21 cellular contexts compared by ENCODE assay signal in the genomic region with DNA sequence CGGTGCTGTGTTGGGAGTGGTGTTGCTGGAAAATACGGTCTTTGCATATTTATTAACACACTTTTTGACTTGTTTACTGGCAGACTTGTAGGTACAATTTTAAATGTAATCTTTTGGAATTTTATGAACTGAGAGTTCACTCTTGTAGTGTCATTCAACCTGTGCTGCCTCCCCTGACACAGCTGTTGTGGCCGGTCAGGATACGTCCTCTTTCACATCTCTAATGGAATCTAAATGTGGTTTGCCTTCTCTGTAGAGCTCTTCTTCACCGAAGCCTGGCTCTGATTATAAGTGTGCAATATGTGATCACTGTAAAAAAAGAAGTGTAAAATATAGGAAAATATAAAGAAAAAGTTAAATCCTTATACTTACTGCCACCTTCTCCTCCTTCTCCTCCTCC.
DNase-seq lines count a peak whose midpoint lies in the region; ATAC-seq and TF ChIP-seq lines count a peak whose summit lies in the region.
"Had no signal": no experiment of that assay in that cellular context is flagged by ENCODE, and none has a peak within 500 bp of the region (broad histone marks: within the 10 kb centered on the region; RNA-seq: fewer than 3 reads in every experiment).

No MANE protein-coding gene starts in this region.

- H3K4me1 Mint-ChIP-seq in activated naive CD4-positive, alpha-beta T cell treated with anti-CD3 and anti-CD28 coated beads, Interleukin-2, amount 50 U/mL, for 24 hours: peaks cover 94% of the 10 kb centered on the region
- H3K4me1 Mint-ChIP-seq in brain: peaks cover 99% of the 10 kb centered on the region

- H3K18ac ChIP-seq in mesenchymal stem cell (ENCODE audit: low read depth in 1 of 2, low read length in 2 of 2): no peak overlapping the region

- no peak overlapping the region for H3K14ac ChIP-seq in mesenchymal stem cell (ENCODE audit: low read length in 2 of 2)

- H3K36me3 ChIP-seq in mesenchymal stem cell (ENCODE audit: control insufficient read depth in 1 of 2, insufficient read depth in 2 of 2, low read depth in 1 of 2, low read length in 2 of 2): peaks cover 0 to 30% of the 10 kb centered on the region in 2 experiments
- H3K36me3 ChIP-seq in tibial artery: no peaks in the 10 kb centered on the region
- H3K36me3 ChIP-seq in colonic mucosa: no peaks in the 10 kb centered on the region

- H3K4me1 ChIP-seq in mesenchymal stem cell (ENCODE audit: control insufficient read depth, insufficient read depth, low read depth, low read length): no peaks in the 10 kb centered on the region
- H3K4me1 ChIP-seq in tibial artery: peaks cover 0 to 82% (median 21%) of the 10 kb centered on the region in 4 donors
- H3K4me1 ChIP-seq in colonic mucosa: no peaks in the 10 kb centered on the region

- H3K27me3 ChIP-seq in mesenchymal stem cell (ENCODE audit: control insufficient read depth in 1 of 2, insufficient read depth in 1 of 2, low read length in 2 of 2): no peaks in the 10 kb centered on the region
- H3K27me3 ChIP-seq in tibial artery: no peaks in the 10 kb centered on the region
- no peaks in the 10 kb centered on the region for H3K27me3 ChIP-seq in colonic mucosa

- no peaks in the 10 kb centered on the region for H3K9me3 Mint-ChIP-seq in activated naive CD4-positive, alpha-beta T cell treated with anti-CD3 and anti-CD28 coated beads, Interleukin-2, amount 50 U/mL, for 24 hours
- no peaks in the 10 kb centered on the region for H3K9me3 Mint-ChIP-seq in brain

- H4K91ac ChIP-seq in mesenchymal stem cell (ENCODE audit: low read length): no peak overlapping the region

- H3K27ac ChIP-seq in mesenchymal stem cell (ENCODE audit: low read length, poor library complexity, severe bottlenecking) (no peak overlapping the region), tibial artery (peak overlapping the region; percentile 57 to 73), colonic mucosa (no peak overlapping the region)
- H3K27ac ChIP-seq: HL-60, KMS-11, RWPE1 had no signal

- H3K79me1 ChIP-seq in mesenchymal stem cell (replicated peaks; ENCODE audit: low read length, poor library complexity, severe bottlenecking): peaks cover 21% of the 10 kb centered on the region

- H2BK5ac ChIP-seq in mesenchymal stem cell (ENCODE audit: low read depth, low read length, poor library complexity, severe bottlenecking): no peak overlapping the region

- DNase-seq in activated naive CD4-positive, alpha-beta T cell (lab: John Stamatoyannopoulos, UW): no peak
- DNase-seq in mesenchymal stem cell: no peak
- no peak for DNase-seq in tibial artery
- no peak for DNase-seq in colonic mucosa
- no peak for DNase-seq in retina
- DNase-seq: 8988T, Calu3, DMS53, NCI-H1417, NCI-H187, NCI-H2227 treated with DMSO at 0.1 percent for 48 hours, NCI-H510A treated with DMSO at 0.1 percent for 48 hours, NCI-H82, PC-3, SIG-M5 had no signal

- H3K27ac Mint-ChIP-seq in activated naive CD4-positive, alpha-beta T cell treated with anti-CD3 and anti-CD28 coated beads, Interleukin-2, amount 50 U/mL, for 24 hours: peak overlapping the region; percentile 55
- H3K27ac Mint-ChIP-seq in brain: peak overlapping the region in 4 of 5 experiments; percentile 69 to 94 (median 81)

- no peak overlapping the region for H2BK15ac ChIP-seq in mesenchymal stem cell (ENCODE audit: low read depth, poor library complexity, severe bottlenecking)

- 100% methylated on average over 1 of the region's 5 CpGs for WGBS in mesenchymal stem cell

- no peak for ATAC-seq in HG03159 (IDR thresholded peaks at IDR 0.05; ENCODE audit: unreplicated experiment)
- ATAC-seq: PC-3 had no signal

- H2BK12ac ChIP-seq in mesenchymal stem cell (ENCODE audit: low read length in 2 of 2): no peak overlapping the region

- H3K36me3 Mint-ChIP-seq in activated naive CD4-positive, alpha-beta T cell treated with anti-CD3 and anti-CD28 coated beads, Interleukin-2, amount 50 U/mL, for 24 hours: peaks cover 17% of the 10 kb centered on the region
- H3K36me3 Mint-ChIP-seq in brain: peaks cover 25% of the 10 kb centered on the region

- no peaks in the 10 kb centered on the region for H3K9me3 ChIP-seq in mesenchymal stem cell (ENCODE audit: control insufficient read depth, low read length)
- no peaks in the 10 kb centered on the region for H3K9me3 ChIP-seq in tibial artery
- no peaks in the 10 kb centered on the region for H3K9me3 ChIP-seq in colonic mucosa

- H3K23ac ChIP-seq in mesenchymal stem cell (ENCODE audit: low read length in 2 of 2): no peak overlapping the region

- TF ChIP-seq CTCF in brain (conservative IDR thresholded peaks at IDR 0.05): no peak
- no peak for TF ChIP-seq CTCF in tibial artery (IDR thresholded peaks at IDR 0.05)
- no peak for TF ChIP-seq CTCF in colonic mucosa (IDR thresholded peaks at IDR 0.05)

- H4K8ac ChIP-seq in mesenchymal stem cell (ENCODE audit: low read length): no peak overlapping the region

- H3K4me3 ChIP-seq in mesenchymal stem cell (ENCODE audit: insufficient read depth in 1 of 2, low read depth in 1 of 2, low read length in 2 of 2) (no peak overlapping the region), tibial artery (no peak overlapping the region), colonic mucosa (no peak overlapping the region)

- no peak overlapping the region for H3K4me2 ChIP-seq in mesenchymal stem cell (ENCODE audit: low read length, poor library complexity, severe bottlenecking)
- H3K4me2 ChIP-seq: KMS-11 had no signal

- H3K4ac ChIP-seq in mesenchymal stem cell (ENCODE audit: low read depth in 1 of 2, low read length in 2 of 2): no peak overlapping the region

- H2BK120ac ChIP-seq in mesenchymal stem cell (ENCODE audit: low read depth, low read length): no peak overlapping the region

- H3K27me3 Mint-ChIP-seq in activated naive CD4-positive, alpha-beta T cell treated with anti-CD3 and anti-CD28 coated beads, Interleukin-2, amount 50 U/mL, for 24 hours: no peaks in the 10 kb centered on the region
- no peaks in the 10 kb centered on the region for H3K27me3 Mint-ChIP-seq in brain

- H2AK5ac ChIP-seq in mesenchymal stem cell (ENCODE audit: low read length, severe bottlenecking): no peak overlapping the region

- intact Hi-C loops in tibial artery (cut with DNase I; ENCODE audit: low total_unique reads) (no loop called here), colonic mucosa (cut with DNase I) (no loop called here)

- H3K4me3 Mint-ChIP-seq in activated naive CD4-positive, alpha-beta T cell treated with anti-CD3 and anti-CD28 coated beads, Interleukin-2, amount 50 U/mL, for 24 hours: no peak overlapping the region
- H3K4me3 Mint-ChIP-seq in brain: peak overlapping the region in 1 of 5 experiments; percentile 11

- H3K9ac ChIP-seq in mesenchymal stem cell (ENCODE audit: low read length): peak overlapping the region; percentile 74
- no peak overlapping the region for H3K9ac ChIP-seq in colonic mucosa (ENCODE audit: low read depth in 2 of 2, low read length in 2 of 2)
- H3K9ac ChIP-seq: KMS-11 had no signal

- no peak overlapping the region for H2AFZ ChIP-seq in mesenchymal stem cell (ENCODE audit: low read depth, low read length)

Comparison
In these comparisons a context has a peak if more than half of its experiments do, and no peak if none do; other contexts are left out.
1. H3K27ac ChIP-seq: peak in tibial artery (2 of 2); none in mesenchymal stem cell (single experiment) and colonic mucosa (single experiment).